ENCODE assay signal across 22 cellular contexts in genomic region chr1:112449630-112449983, GRCh38. TPM values are rescaled to one million over a fixed set of nuclear protein-coding genes. Genes with fewer than 3 reads are reported as not detected.
"Had no signal": no experiment of that assay in that cellular context is flagged by ENCODE, and none has a peak within 500 bp of the region (broad histone marks: within the 10 kb centered on the region; RNA-seq: fewer than 3 reads in every experiment).

No MANE protein-coding gene starts in this region.

- DNase-seq: dorsolateral prefrontal cortex; effector CD4-positive, alpha-beta T cell; foreskin keratinocyte; heart left ventricle; hippocampal formation; kidney glomerular epithelial cell; naive thymus-derived CD4-positive, alpha-beta T cell; right lobe of liver; small intestine; stimulated activated CD4-positive, alpha-beta T cell treated with anti-CD3 and anti-CD28 coated beads, Interleukin-15, amount 100 ng/mL, for 24 hours; stimulated activated CD4-positive, alpha-beta T cell treated with anti-CD3 and anti-CD28 coated beads, Interleukin-2, amount 100 ng/mL, for 48 hours; stimulated activated naive B cell treated with anti-CD40 and anti-IgM and Interleukin-4, amounts not matched to agents 10 μg/mL and 1 μg/mL and 100 μg/mL, for 72 hours; upper lobe of left lung; uterus had no signal

- H3K27me3 ChIP-seq: dorsolateral prefrontal cortex, foreskin keratinocyte, gastroesophageal sphincter, heart left ventricle, neural progenitor cell, right lobe of liver, tibial nerve, upper lobe of left lung, uterus had no signal

- H3K4me1 ChIP-seq: neural progenitor cell, parathyroid adenoma, right lobe of liver, uterus had no signal

- H2AFZ ChIP-seq: neural progenitor cell, parathyroid adenoma had no signal

- H3K4me3 ChIP-seq: dorsolateral prefrontal cortex, gastroesophageal sphincter, heart left ventricle, lung, neural progenitor cell, right lobe of liver, thoracic aorta, tibial nerve, upper lobe of left lung, uterus had no signal

- H3K9ac ChIP-seq: neural progenitor cell, parathyroid adenoma had no signal

- ATAC-seq: esophagus mucosa; foreskin keratinocyte; gastroesophageal sphincter; heart left ventricle; naive thymus-derived CD4-positive, alpha-beta T cell; right lobe of liver; stimulated activated naive B cell treated with anti-CD40 and anti-IgM and Interleukin-4, amounts not matched to agents 10 μg/mL and 1 μg/mL and 100 μg/mL, for 72 hours had no signal

- H3K27ac ChIP-seq: epithelial cell of prostate, foreskin keratinocyte, heart left ventricle, neural progenitor cell, parathyroid adenoma, right lobe of liver, thoracic aorta, tibial nerve, uterus had no signal

- H3K36me3 ChIP-seq: uterus had no signal

- H3K4me2 ChIP-seq: neural progenitor cell had no signal

- H3K9me3 ChIP-seq: gastroesophageal sphincter, heart left ventricle, right lobe of liver, thoracic aorta, tibial nerve, upper lobe of left lung, uterus had no signal

RNA-seq across cellular contexts. Expression of gene CTTNBP2NL, which starts 53.6 kb away (rescaled TPM):
- polyA plus RNA-seq: naive thymus-derived CD4-positive, alpha-beta T cell had no signal
